16 cellular contexts compared by ENCODE assay signal in genomic region chr22:23140385-23140784, GRCh38. TPM values are rescaled to one million over a fixed set of nuclear protein-coding genes. Genes with fewer than 3 reads are reported as not detected.
"Had no signal": no experiment of that assay in that cellular context is flagged by ENCODE, and none has a peak within 500 bp of the region (broad histone marks: within the 10 kb centered on the region; RNA-seq: fewer than 3 reads in every experiment).

No MANE protein-coding gene starts in this region.

- H3K27ac Mint-ChIP-seq: neural progenitor cell had no signal

- FAIRE-seq: kidney had no signal

- ATAC-seq: body of pancreas, gastrocnemius medialis had no signal

- H3K4me3 Mint-ChIP-seq: activated naive CD4-positive, alpha-beta T cell treated with anti-CD3 and anti-CD28 coated beads, Interleukin-2, amount 50 U/mL, for 24 hours had no signal

- H3K4me3 ChIP-seq: body of pancreas, gastrocnemius medialis, left ventricle myocardium inferior, neural progenitor cell, ovary, uterus had no signal

- H3K9ac ChIP-seq: neural progenitor cell had no signal

- H3K9me3 Mint-ChIP-seq: activated naive CD4-positive, alpha-beta T cell treated with anti-CD3 and anti-CD28 coated beads, Interleukin-2, amount 50 U/mL, for 24 hours; memory B cell; neural progenitor cell had no signal

- H3K27me3 ChIP-seq: body of pancreas, ovary, uterus had no signal

- H3K4me1 ChIP-seq: uterus had no signal

- H2AFZ ChIP-seq: neural progenitor cell had no signal

- H3K27ac ChIP-seq: epithelial cell of prostate, gastrocnemius medialis, left ventricle myocardium inferior, neural progenitor cell, ovary, uterus, VCaP had no signal

- H3K27me3 Mint-ChIP-seq: activated naive CD4-positive, alpha-beta T cell treated with anti-CD3 and anti-CD28 coated beads, Interleukin-2, amount 50 U/mL, for 24 hours; memory B cell had no signal

- H3K36me3 Mint-ChIP-seq: activated naive CD4-positive, alpha-beta T cell treated with anti-CD3 and anti-CD28 coated beads, Interleukin-2, amount 50 U/mL, for 24 hours; memory B cell; neural progenitor cell had no signal

- H3K4me2 ChIP-seq: neural progenitor cell had no signal

- H3K36me3 ChIP-seq: gastrocnemius medialis, left ventricle myocardium inferior, neural progenitor cell, ovary, uterus had no signal

- DNase-seq: activated T-cell treated with anti-CD3 and anti-CD28 coated beads for 4 hours; amniotic stem cell; body of pancreas; effector memory CD4-positive, alpha-beta T cell; gastrocnemius medialis; kidney; left ventricle myocardium inferior; ovary; stimulated activated CD4-positive, alpha-beta T cell treated with anti-CD3 and anti-CD28 coated beads, Interleukin-15, amount 100 ng/mL, for 24 hours; T-helper 9 cell; uterus had no signal

- H3K9me3 ChIP-seq: body of pancreas, gastrocnemius medialis, left ventricle myocardium inferior, ovary, uterus had no signal

RNA-seq across cellular contexts. Expression of gene RSPH14, which starts 1.4 kb away (rescaled TPM):
- total RNA-seq: gastrocnemius medialis, left ventricle myocardium inferior had no signal
